In genomic region chr22:39243443-39244072, GRCh38 we compare ENCODE assay signal across 9 cellular contexts. TPM values are rescaled to one million over a fixed set of nuclear protein-coding genes. Genes with fewer than 3 reads are reported as not detected.
DNase-seq lines count a peak whose midpoint lies in the region; ATAC-seq, FAIRE-seq and TF ChIP-seq lines count a peak whose summit lies in the region.
"Had no signal": no experiment of that assay in that cellular context is flagged by ENCODE, and none has a peak within 500 bp of the region (broad histone marks: within the 10 kb centered on the region; RNA-seq: fewer than 3 reads in every experiment).

No MANE protein-coding gene starts in this region.

- peak overlapping the region; percentile 89 for H3K9ac ChIP-seq in HepG2 (ENCODE audit: insufficient read depth, low read depth, low read length)

- peaks cover 45% of the 10 kb centered on the region for H3K4me1 ChIP-seq in HepG2 (ENCODE audit: insufficient read depth, low read length)
- peaks cover 26 to 53% of the 10 kb centered on the region in 2 donors for H3K4me1 ChIP-seq in thyroid gland

- H3K4me3 Mint-ChIP-seq in activated CD4-positive, alpha-beta T cell treated with anti-CD3 and anti-CD28 coated beads for 36 hours: peak overlapping the region; percentile 68

- H3K27me3 ChIP-seq in HepG2 (ENCODE audit: control insufficient read depth in 1 of 2, insufficient read depth in 2 of 2, low read length in 2 of 2): no peaks in the 10 kb centered on the region; a peak in 1 of 5 replicates
- H3K27me3 ChIP-seq in thyroid gland: no peaks in the 10 kb centered on the region

- TF ChIP-seq POLR2A in HepG2 (IDR thresholded peaks at IDR 0.05; ENCODE audit: insufficient read depth in 1 of 2, low read depth in 2 of 2, low read length in 2 of 2) (peak; percentile 30 to 76; a peak in 2 of 4 replicates), thyroid gland (IDR thresholded peaks at IDR 0.05) (no peak)

- no peak for TF ChIP-seq CTCF in astrocyte of the spinal cord (IDR thresholded peaks at IDR 0.05; ENCODE audit: low read depth, low read length)
- peak; percentile 27; the same call in 1 of the 2 replicates for TF ChIP-seq CTCF in HepG2 (CRISPR knock-in tag; IDR thresholded peaks at IDR 0.05)
- no peak for TF ChIP-seq CTCF in thyroid gland (IDR thresholded peaks at IDR 0.05)

- TF ChIP-seq EP300 in HepG2 (IDR thresholded peaks at IDR 0.05; ENCODE audit: low read depth in 2 of 2, low read length in 2 of 2) (no peak), HepG2 (CRISPR knock-in tag; IDR thresholded peaks at IDR 0.05; ENCODE audit: borderline replicate concordance) (no peak)

- peaks cover 3% of the 10 kb centered on the region; the same call in 1 of the 2 replicates for H4K20me1 ChIP-seq in HepG2 (ENCODE audit: insufficient read depth, low read length)

- no peak for FAIRE-seq in HepG2 (lab: Jason Lieb, UNC)

- peaks cover 23% of the 10 kb centered on the region for H3K27me3 Mint-ChIP-seq in activated CD4-positive, alpha-beta T cell treated with anti-CD3 and anti-CD28 coated beads for 36 hours

- no peak for ATAC-seq in activated CD4-positive, alpha-beta T cell treated with anti-CD3 and anti-CD28 coated beads for 36 hours
- ATAC-seq in HepG2 (peak; percentile 55), GM18868 (IDR thresholded peaks at IDR 0.05; ENCODE audit: unreplicated experiment) (no peak), GM19467 (IDR thresholded peaks at IDR 0.05; ENCODE audit: unreplicated experiment) (no peak)

- POLR2A ChIA-PET in activated CD4-positive, alpha-beta T cell treated with anti-CD3 and anti-CD28 coated beads for 36 hours (lab: Charles Lee): interaction anchor here (0.6 to 0.9 kb wide), 3 partner anchors 17 to 259 kb away, joined by 3 to 5 read pairs (median 4); no protein-coding TSS in a partner anchor
- POLR2A ChIA-PET in HepG2 (lab: Yijun Ruan, JAX): interaction anchor here (1.0 to 5.2 kb wide), 4 partner anchors 61 to 76 kb away, joined by 3 to 93 read pairs (median 10); partner anchors contain the start of gene RPL3

- no peaks in the 10 kb centered on the region for H3K9me3 ChIP-seq in HepG2 (ENCODE audit: low read length)
- H3K9me3 ChIP-seq in thyroid gland: no peaks in the 10 kb centered on the region
- H3K9me3 ChIP-seq: neutrophil had no signal

- no peak overlapping the region for H3K27ac Mint-ChIP-seq in activated CD4-positive, alpha-beta T cell treated with anti-CD3 and anti-CD28 coated beads for 36 hours

- 0% methylated on average over 2 of the region's 55 CpGs for WGBS in HepG2 (ENCODE audit: low lambda C conversion rate)
- WGBS in thyroid gland, 2 donors: 1 to 3% methylated on average over 16 to 26 of the region's 55 CpGs

- no peaks in the 10 kb centered on the region for H3K36me3 ChIP-seq in HepG2 (replicated peaks in 1 of 2; ENCODE audit: control insufficient read depth in 1 of 2, insufficient read depth in 2 of 2, low read length in 2 of 2)
- H3K36me3 ChIP-seq in thyroid gland: no peaks in the 10 kb centered on the region
- H3K36me3 ChIP-seq: neutrophil had no signal

- in situ Hi-C loops in astrocyte of the spinal cord (cut with HindIII; ENCODE audit: low sequenced_read_pairs) (no loop called here), HepG2 (cut with HindIII; ENCODE audit: extremely low pct_ligation_motif_present, low pct_unique_long_range_greater_than_20kb) (loop anchor here (5.0 kb wide), 1 partner anchor 66 kb away; no protein-coding TSS in a partner anchor)

- H3K9me3 Mint-ChIP-seq in activated CD4-positive, alpha-beta T cell treated with anti-CD3 and anti-CD28 coated beads for 36 hours (ENCODE audit: low read depth): no peaks in the 10 kb centered on the region

- intact Hi-C loops in activated CD4-positive, alpha-beta T cell treated with anti-CD3 and anti-CD28 coated beads for 36 hours (cut with DNase I, micrococcal nuclease): loop anchor here in 1 of 2 experiments (2.0 kb wide), 2 partner anchors 73 to 75 kb away; partner anchors contain the start of gene RPL3
- intact Hi-C loops in HepG2 (cut with micrococcal nuclease; ENCODE audit: unreplicated experiment) (loop anchor here (5.0 to 10.0 kb wide), 3 partner anchors 54 to 74 kb away; partner anchors contain the start of gene RPL3), thyroid gland (cut with DNase I) (loop anchor here (10.0 kb wide), 2 partner anchors 51 to 281 kb away; partner anchors contain the start of gene ATF4)

- 0 out of 2 replicates have a peak, but pooled peaks have one; percentile 25 for TF ChIP-seq RAD21 in HepG2 (CRISPR knock-in tag; IDR thresholded peaks at IDR 0.05)

- no peak overlapping the region for H2AFZ ChIP-seq in HepG2 (ENCODE audit: low read length)

- H3K4me1 Mint-ChIP-seq in activated CD4-positive, alpha-beta T cell treated with anti-CD3 and anti-CD28 coated beads for 36 hours: peaks cover 43% of the 10 kb centered on the region

- H3K4me2 ChIP-seq in HepG2 (ENCODE audit: low read depth, low read length): peak overlapping the region; percentile 74

- H3K4me3 ChIP-seq in astrocyte of the spinal cord (ENCODE audit: low read depth, low read length): peak overlapping the region; percentile 29
- peak overlapping the region; percentile 67 to 88 (median 75) for H3K4me3 ChIP-seq in HepG2 (replicated peaks in 1 of 3; ENCODE audit: insufficient read depth in 1 of 3, low read depth in 2 of 3, low read length in 3 of 3)
- peak overlapping the region; percentile 37 to 54 (median 49) for H3K4me3 ChIP-seq in thyroid gland (replicated peaks in 1 of 3)

- peaks cover 12% of the 10 kb centered on the region for H3K79me2 ChIP-seq in HepG2 (ENCODE audit: insufficient read depth, low read length)

- BruUV-seq in HepG2 (replicated peaks; lab: Mats Ljungman, UMichigan): TSS peak; percentile 38

- H3K27ac ChIP-seq in HepG2 (ENCODE audit: extremely low read length, insufficient read depth, low read length): peak overlapping the region; percentile 93
- peak overlapping the region; percentile 27 to 84 (median 54) for H3K27ac ChIP-seq in thyroid gland
- H3K27ac ChIP-seq: neutrophil had no signal

- CTCF ChIA-PET in activated CD4-positive, alpha-beta T cell treated with anti-CD3 and anti-CD28 coated beads for 36 hours (lab: Charles Lee): no interaction called here
- CTCF ChIA-PET in HepG2 (lab: Yijun Ruan, JAX; ENCODE audit: low intra/inter-chr PET ratio, low total read pairs): no interaction called here

- H3K36me3 Mint-ChIP-seq in activated CD4-positive, alpha-beta T cell treated with anti-CD3 and anti-CD28 coated beads for 36 hours (ENCODE audit: low read depth): no peaks in the 10 kb centered on the region

- DNase-seq in activated CD4-positive, alpha-beta T cell treated with anti-CD3 and anti-CD28 coated beads for 36 hours: peak; percentile 32
- DNase-seq in activated CD4-positive, alpha-beta T cell treated with anti-CD3 and anti-CD28 coated beads, Interleukin-2, amount 50 U/mL, for 4 hours: no peak
- no peak for DNase-seq in astrocyte of the spinal cord (ENCODE audit: low read depth, low spot score)
- peak; percentile 75 for DNase-seq in HepG2 (ENCODE audit: low spot score)
- peak in 1 of 2 donors; percentile 28 for DNase-seq in thyroid gland
- no peak for DNase-seq in NCI-H774 (lab: John Stamatoyannopoulos, UW)

TF ChIP-seq in HepG2, 621 proteins besides CTCF, POLR2A, EP300 and RAD21 (continues in another document):
- TF ChIP-seq HOXA9 (CRISPR knock-in tag; IDR thresholded peaks at IDR 0.05; ENCODE audit: borderline replicate concordance): no peak
- no peak for TF ChIP-seq ZNF629 (CRISPR knock-in tag; conservative IDR thresholded peaks at IDR 0.05)
- TF ChIP-seq RBFOX2 (IDR thresholded peaks at IDR 0.05; ENCODE audit: low read depth, low read length): peak; percentile 72
- TF ChIP-seq ZC3H13 (CRISPR knock-in tag; IDR thresholded peaks at IDR 0.05): peak; percentile 89
- TF ChIP-seq YEATS2 (CRISPR knock-in tag; IDR thresholded peaks at IDR 0.05; ENCODE audit: borderline replicate concordance): no peak

RNA-seq across cellular contexts. Expression of gene PDGFB, which starts 1.2 kb away (rescaled TPM):
- total RNA-seq in activated CD4-positive, alpha-beta T cell treated with anti-CD3 and anti-CD28 coated beads for 36 hours: 1 to 10 TPM; 2.5 to 3.4 TPM
- total RNA-seq in HepG2 (2016; rRNA removed; fragmentation: Illumina TruSeq; extraction: Trizol) (0.65 and 1.4 TPM in 2 replicates), thyroid gland (10 to 100 TPM in 1 of 4 donors, 1 to 10 TPM in 3; 3.6 to 10.5 (median 3.9) TPM)
- 0.26 and 0.30 TPM in 2 replicates for total RNA-seq in HepG2 (2016; cell fraction: cytosol; rRNA removed; fragmentation: Illumina TruSeq; extraction: Trizol; ENCODE audit: low read depth)
- total RNA-seq in HepG2 (2016; cell fraction: insoluble cytoplasmic fraction; rRNA removed; fragmentation: Illumina TruSeq; extraction: Trizol): 1.0 and 1.1 TPM in 2 replicates
- 0.76 and 1.4 TPM in 2 replicates for total RNA-seq in HepG2 (2016; cell fraction: membrane; rRNA removed; fragmentation: Illumina TruSeq; extraction: Trizol)
- total RNA-seq in HepG2 (2016; cell fraction: nucleus; rRNA removed; fragmentation: Illumina TruSeq; extraction: Trizol): 1.7 and 2.0 TPM in 2 replicates
- polyA plus RNA-seq in HepG2 (2011; rRNA removed): 10.1 and 12.8 TPM in 2 replicates
- polyA plus RNA-seq in HepG2 (2011; cell fraction: cytosol; rRNA removed): 12.7 and 12.9 TPM in 2 replicates
- 37.3 and 38.1 TPM in 2 replicates for polyA plus RNA-seq in HepG2 (2011; cell fraction: nucleus; rRNA removed)
- 11.5 and 12.7 TPM in 2 replicates for polyA plus RNA-seq in HepG2 (2012)
- polyA plus RNA-seq in HepG2 (2016; cell fraction: cytosol; fragmentation: Illumina TruSeq; extraction: Trizol; ENCODE audit: low read depth): 0.15 and 0.27 TPM in 2 replicates
- 0.72 and 0.85 TPM in 2 replicates for polyA plus RNA-seq in HepG2 (2016; cell fraction: insoluble cytoplasmic fraction; fragmentation: Illumina TruSeq; extraction: Trizol; ENCODE audit: low read depth)
- polyA plus RNA-seq in HepG2 (2016; cell fraction: membrane; fragmentation: Illumina TruSeq; extraction: Trizol; ENCODE audit: low read depth): 0.63 and 0.68 TPM in 2 replicates
- 3.3 and 3.9 TPM in 2 replicates for polyA plus RNA-seq in HepG2 (2016; cell fraction: nucleus; fragmentation: Illumina TruSeq; extraction: Trizol; ENCODE audit: insufficient read depth, low read depth)
- polyA minus RNA-seq in HepG2 (2011; rRNA and poly(A)+ RNA removed; ENCODE audit: low replicate concordance): 2.3 and 28.2 TPM in 2 replicates
- 13.6 and 16.1 TPM in 2 replicates for polyA minus RNA-seq in HepG2 (2011; cell fraction: cytosol; rRNA and poly(A)+ RNA removed)
- polyA minus RNA-seq in HepG2 (2011; cell fraction: nucleus; rRNA and poly(A)+ RNA removed): 7.7 and 9.6 TPM in 2 replicates

Comparison
In these comparisons a context has a peak if more than half of its experiments do, and no peak if none do; other contexts are left out.
1. DNase-seq: peak in activated CD4-positive, alpha-beta T cell treated with anti-CD3 and anti-CD28 coated beads for 36 hours (single experiment) and HepG2 (single experiment); none in activated CD4-positive, alpha-beta T cell treated with anti-CD3 and anti-CD28 coated beads, Interleukin-2, amount 50 U/mL, for 4 hours (0 of 2), astrocyte of the spinal cord (single experiment) and NCI-H774 (single experiment).
2. POLR2A ChIP-seq: peak in HepG2 (2 of 2); none in thyroid gland (0 of 2).
3. Peak in every context shown above with its lines, with median percentiles within 50 percentile points of each other: H3K4me3 ChIP-seq.